In the genomic region with DNA sequence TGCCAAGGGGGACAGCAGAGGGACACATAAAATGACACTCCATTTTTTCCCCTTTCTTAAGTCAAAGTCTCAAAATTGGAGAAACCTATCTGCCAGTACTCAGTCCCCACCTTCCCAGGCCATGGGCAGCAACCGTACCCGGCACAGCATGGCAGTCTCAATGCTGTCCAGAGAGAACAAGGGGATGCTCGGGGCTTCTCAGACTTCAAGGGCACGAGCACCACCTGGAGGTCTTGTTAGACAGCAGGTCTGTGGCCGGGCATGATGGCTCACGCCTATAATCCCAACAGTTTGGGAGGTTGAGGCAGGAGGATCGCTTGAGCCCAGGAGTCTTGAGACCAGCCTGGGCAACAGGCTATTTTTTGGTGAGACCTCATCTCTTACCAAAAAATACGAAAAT, we compare ENCODE assay signal across 1 cellular context.
TF ChIP-seq lines count a peak whose summit lies in the region.

No MANE protein-coding gene starts in this region.

TF ChIP-seq in SK-N-SH, 30 proteins besides CTCF, POLR2A, EP300 and RAD21:
- TF ChIP-seq GABPA (IDR thresholded peaks at IDR 0.05; ENCODE audit: low read depth) (no peak), MEF2A (IDR thresholded peaks at IDR 0.05; ENCODE audit: borderline replicate concordance, low read depth) (no peak), TCF12 (IDR thresholded peaks at IDR 0.05) (no peak), GATA2 (CRISPR knock-in tag; IDR thresholded peaks at IDR 0.05) (no peak), SMC3 (IDR thresholded peaks at IDR 0.05; ENCODE audit: low read depth, low read length) (no peak), EZH2phosphoT487 (IDR thresholded peaks at IDR 0.05; ENCODE audit: borderline replicate concordance, low read depth) (no peak), CHD2 (IDR thresholded peaks at IDR 0.05; ENCODE audit: low read length, partially characterized antibody) (no peak), RXRA (IDR thresholded peaks at IDR 0.05; ENCODE audit: borderline replicate concordance, low read depth) (no peak)
- TF ChIP-seq, protein P1, sequence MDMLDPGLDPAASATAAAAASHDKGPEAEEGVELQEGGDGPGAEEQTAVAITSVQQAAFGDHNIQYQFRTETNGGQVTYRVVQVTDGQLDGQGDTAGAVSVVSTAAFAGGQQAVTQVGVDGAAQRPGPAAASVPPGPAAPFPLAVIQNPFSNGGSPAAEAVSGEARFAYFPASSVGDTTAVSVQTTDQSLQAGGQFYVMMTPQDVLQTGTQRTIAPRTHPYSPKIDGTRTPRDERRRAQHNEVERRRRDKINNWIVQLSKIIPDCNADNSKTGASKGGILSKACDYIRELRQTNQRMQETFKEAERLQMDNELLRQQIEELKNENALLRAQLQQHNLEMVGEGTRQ (IDR thresholded peaks at IDR 0.05; ENCODE audit: borderline replicate concordance, low read depth, low read length): no peak
